29 cellular contexts compared by ENCODE assay signal in the genomic region with DNA sequence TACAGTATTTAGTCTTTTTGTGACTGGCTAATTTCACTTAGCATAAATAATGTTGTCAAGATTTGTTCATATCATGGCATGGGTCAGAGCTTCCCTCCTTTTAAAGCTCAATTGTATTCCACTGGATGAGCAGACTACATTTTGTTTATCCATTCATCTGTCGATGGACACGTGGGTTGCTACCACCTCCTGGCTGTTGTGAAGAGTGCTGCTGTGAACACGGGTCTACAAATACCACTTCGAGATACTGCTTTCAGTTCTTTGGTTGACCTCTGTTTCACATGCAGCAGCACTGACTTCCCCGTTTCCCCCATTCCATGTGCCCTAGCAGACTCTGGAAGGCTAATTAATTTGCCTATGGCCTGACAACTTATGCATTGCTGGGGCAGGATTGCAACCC.
DNase-seq lines count a peak whose midpoint lies in the region; ATAC-seq and TF ChIP-seq lines count a peak whose summit lies in the region.
"Had no signal": no experiment of that assay in that cellular context is flagged by ENCODE, and none has a peak within 500 bp of the region (broad histone marks: within the 10 kb centered on the region; RNA-seq: fewer than 3 reads in every experiment).

No MANE protein-coding gene starts in this region.

- H3K9me3 ChIP-seq in esophagus muscularis mucosa (peaks cover 0 to 14% (median 9%) of the 10 kb centered on the region in 4 donors), A673 (ENCODE audit: low read depth, low read length, poor library complexity, severe bottlenecking) (no peaks in the 10 kb centered on the region)
- H3K9me3 ChIP-seq: SJCRH30 had no signal

- H3K27ac ChIP-seq in esophagus muscularis mucosa (replicated peaks in 1 of 4) (no peak overlapping the region), A673 (ENCODE audit: low read depth, low read length, poor library complexity, severe bottlenecking) (no peak overlapping the region)
- H3K27ac ChIP-seq: 22Rv1, SJCRH30, spleen, stomach, tibial nerve had no signal

- H3K36me3 ChIP-seq in esophagus muscularis mucosa: no peaks in the 10 kb centered on the region
- no peaks in the 10 kb centered on the region for H3K36me3 ChIP-seq in A673 (ENCODE audit: insufficient read depth, low read length, poor library complexity, severe bottlenecking)
- H3K36me3 ChIP-seq: SJCRH30, spleen, stomach, tibial nerve had no signal

- peak; percentile 35 for DNase-seq in DMS 273 (lab: John Stamatoyannopoulos, UW; ENCODE audit: unreplicated experiment)
- no peak for DNase-seq in DMS 273 treated with DMSO at 0.1 percent for 48 hours (lab: John Stamatoyannopoulos, UW)
- DNase-seq in RPMI7951 (ENCODE audit: low read depth): peak; percentile 22
- peak; percentile 57 for DNase-seq in esophagus muscularis mucosa (ENCODE audit: extremely low spot score)
- peak; percentile 5 for DNase-seq in retina
- no peak for DNase-seq in A673 (ENCODE audit: low spot score)
- no peak for DNase-seq in NOMO-1 treated with DMSO at 0.1 percent for 48 hours (lab: John Stamatoyannopoulos, UW; ENCODE audit: unreplicated experiment)
- DNase-seq: activated CD4-positive, alpha-beta T cell treated with anti-CD3 and anti-CD28 coated beads, Interleukin-2, amount 10 ng/mL, durations not matched to agents 7 days and 5 days; AML-193; CD8-positive, alpha-beta memory T cell; DMS79 treated with DMSO at 0.1 percent for 48 hours; erythroblast; foreskin melanocyte; GOT3; hippocampal formation; IMR-90; NCI-H146; NCI-H2171; NCI-H524 treated with DMSO at 0.1 percent for 48 hours; nucleus accumbens; SJCRH30; spleen; stimulated activated CD4-positive, alpha-beta T cell treated with anti-CD3 and anti-CD28 coated beads, Interleukin-4, amount 100 ng/mL, for 4 hours; stomach; T-helper 17 cell had no signal

- ATAC-seq in GM18498 (IDR thresholded peaks at IDR 0.05; ENCODE audit: unreplicated experiment): no peak
- ATAC-seq: activated T-helper 17 cell treated with anti-CD3 and anti-CD28 coated beads, Interleukin-2, amount 50 U/mL, for 72 hours; T-helper 17 cell had no signal

- TF ChIP-seq POLR2A in esophagus muscularis mucosa (IDR thresholded peaks at IDR 0.05; ENCODE audit: low read depth): no peak

- WGBS in esophagus muscularis mucosa: 43% methylated on average over 5 of the region's 5 CpGs

- TF ChIP-seq CTCF in esophagus muscularis mucosa (IDR thresholded peaks at IDR 0.05): no peak
- TF ChIP-seq CTCF in A673 (conservative IDR thresholded peaks at IDR 0.05; ENCODE audit: low read depth, low read length): no peak

- BruUV-seq in A673 (replicated peaks; lab: Mats Ljungman, UMichigan): no TSS peak

- CTCF ChIA-PET in A673 (lab: Charles Lee): no interaction called here

- H3K27me3 ChIP-seq in esophagus muscularis mucosa (peaks cover 0 to 12% (median 0%) of the 10 kb centered on the region in 4 donors), A673 (replicated peaks; ENCODE audit: insufficient read depth, low read depth, low read length, poor library complexity) (no peaks in the 10 kb centered on the region)
- H3K27me3 ChIP-seq: SJCRH30, spleen, stomach, tibial nerve had no signal

- intact Hi-C loops in esophagus muscularis mucosa (cut with DNase I): no loop called here
- intact Hi-C loops in A673 (cut with micrococcal nuclease; ENCODE audit: unreplicated experiment): no loop called here

- no peak for TF ChIP-seq EP300 in esophagus muscularis mucosa (IDR thresholded peaks at IDR 0.05)

- POLR2A ChIA-PET in A673 (lab: Charles Lee; ENCODE audit: low non-redundant PET): no interaction called here

- no peak overlapping the region for H3K4me3 ChIP-seq in esophagus muscularis mucosa
- no peak overlapping the region for H3K4me3 ChIP-seq in A673 (ENCODE audit: low read depth, low read length, poor library complexity, severe bottlenecking)
- H3K4me3 ChIP-seq: SJCRH30, spleen, stomach, tibial nerve had no signal

- no peaks in the 10 kb centered on the region for H3K4me1 ChIP-seq in esophagus muscularis mucosa
- H3K4me1 ChIP-seq in A673 (ENCODE audit: insufficient read depth, low read length, poor library complexity, severe bottlenecking): no peaks in the 10 kb centered on the region
- H3K4me1 ChIP-seq: SJCRH30, spleen, stomach, tibial nerve had no signal

Comparison
In these comparisons a context has a peak if more than half of its experiments do, and no peak if none do; other contexts are left out.
1. DNase-seq: peak in DMS 273 (single experiment), RPMI7951 (single experiment), esophagus muscularis mucosa (single experiment) and retina (single experiment); none in DMS 273 treated with DMSO at 0.1 percent for 48 hours (single experiment), A673 (single experiment) and NOMO-1 treated with DMSO at 0.1 percent for 48 hours (single experiment).